ENCODE assay signal across 1 cellular context in the genomic region with DNA sequence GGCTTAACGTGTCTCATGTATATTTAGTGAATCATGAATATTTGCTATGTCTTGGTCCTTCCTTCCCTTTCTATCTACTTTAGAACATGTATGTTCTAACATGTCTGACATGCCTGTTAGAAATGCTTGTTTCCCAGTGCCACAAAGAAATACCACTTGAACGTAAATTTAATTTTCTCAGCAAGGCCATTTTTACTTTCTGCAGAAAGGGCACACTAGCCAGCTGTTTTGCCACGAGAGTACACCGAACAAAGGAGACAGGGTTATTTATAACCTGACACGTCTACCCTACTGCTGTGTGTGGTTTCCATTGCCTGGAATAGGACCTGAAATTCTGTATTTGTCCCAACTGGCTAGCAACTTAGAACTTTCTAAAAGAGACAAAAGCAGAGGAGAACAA.
TF ChIP-seq lines count a peak whose summit lies in the region.

No MANE protein-coding gene starts in this region.

TF ChIP-seq in HepG2, 621 proteins besides CTCF, POLR2A, EP300 and RAD21 (continued from another document):
- TF ChIP-seq, protein P1, sequence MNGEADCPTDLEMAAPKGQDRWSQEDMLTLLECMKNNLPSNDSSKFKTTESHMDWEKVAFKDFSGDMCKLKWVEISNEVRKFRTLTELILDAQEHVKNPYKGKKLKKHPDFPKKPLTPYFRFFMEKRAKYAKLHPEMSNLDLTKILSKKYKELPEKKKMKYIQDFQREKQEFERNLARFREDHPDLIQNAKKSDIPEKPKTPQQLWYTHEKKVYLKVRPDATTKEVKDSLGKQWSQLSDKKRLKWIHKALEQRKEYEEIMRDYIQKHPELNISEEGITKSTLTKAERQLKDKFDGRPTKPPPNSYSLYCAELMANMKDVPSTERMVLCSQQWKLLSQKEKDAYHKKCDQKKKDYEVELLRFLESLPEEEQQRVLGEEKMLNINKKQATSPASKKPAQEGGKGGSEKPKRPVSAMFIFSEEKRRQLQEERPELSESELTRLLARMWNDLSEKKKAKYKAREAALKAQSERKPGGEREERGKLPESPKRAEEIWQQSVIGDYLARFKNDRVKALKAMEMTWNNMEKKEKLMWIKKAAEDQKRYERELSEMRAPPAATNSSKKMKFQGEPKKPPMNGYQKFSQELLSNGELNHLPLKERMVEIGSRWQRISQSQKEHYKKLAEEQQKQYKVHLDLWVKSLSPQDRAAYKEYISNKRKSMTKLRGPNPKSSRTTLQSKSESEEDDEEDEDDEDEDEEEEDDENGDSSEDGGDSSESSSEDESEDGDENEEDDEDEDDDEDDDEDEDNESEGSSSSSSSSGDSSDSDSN (CRISPR knock-in tag; IDR thresholded peaks at IDR 0.05) = no peak
- TF ChIP-seq, protein P2, sequence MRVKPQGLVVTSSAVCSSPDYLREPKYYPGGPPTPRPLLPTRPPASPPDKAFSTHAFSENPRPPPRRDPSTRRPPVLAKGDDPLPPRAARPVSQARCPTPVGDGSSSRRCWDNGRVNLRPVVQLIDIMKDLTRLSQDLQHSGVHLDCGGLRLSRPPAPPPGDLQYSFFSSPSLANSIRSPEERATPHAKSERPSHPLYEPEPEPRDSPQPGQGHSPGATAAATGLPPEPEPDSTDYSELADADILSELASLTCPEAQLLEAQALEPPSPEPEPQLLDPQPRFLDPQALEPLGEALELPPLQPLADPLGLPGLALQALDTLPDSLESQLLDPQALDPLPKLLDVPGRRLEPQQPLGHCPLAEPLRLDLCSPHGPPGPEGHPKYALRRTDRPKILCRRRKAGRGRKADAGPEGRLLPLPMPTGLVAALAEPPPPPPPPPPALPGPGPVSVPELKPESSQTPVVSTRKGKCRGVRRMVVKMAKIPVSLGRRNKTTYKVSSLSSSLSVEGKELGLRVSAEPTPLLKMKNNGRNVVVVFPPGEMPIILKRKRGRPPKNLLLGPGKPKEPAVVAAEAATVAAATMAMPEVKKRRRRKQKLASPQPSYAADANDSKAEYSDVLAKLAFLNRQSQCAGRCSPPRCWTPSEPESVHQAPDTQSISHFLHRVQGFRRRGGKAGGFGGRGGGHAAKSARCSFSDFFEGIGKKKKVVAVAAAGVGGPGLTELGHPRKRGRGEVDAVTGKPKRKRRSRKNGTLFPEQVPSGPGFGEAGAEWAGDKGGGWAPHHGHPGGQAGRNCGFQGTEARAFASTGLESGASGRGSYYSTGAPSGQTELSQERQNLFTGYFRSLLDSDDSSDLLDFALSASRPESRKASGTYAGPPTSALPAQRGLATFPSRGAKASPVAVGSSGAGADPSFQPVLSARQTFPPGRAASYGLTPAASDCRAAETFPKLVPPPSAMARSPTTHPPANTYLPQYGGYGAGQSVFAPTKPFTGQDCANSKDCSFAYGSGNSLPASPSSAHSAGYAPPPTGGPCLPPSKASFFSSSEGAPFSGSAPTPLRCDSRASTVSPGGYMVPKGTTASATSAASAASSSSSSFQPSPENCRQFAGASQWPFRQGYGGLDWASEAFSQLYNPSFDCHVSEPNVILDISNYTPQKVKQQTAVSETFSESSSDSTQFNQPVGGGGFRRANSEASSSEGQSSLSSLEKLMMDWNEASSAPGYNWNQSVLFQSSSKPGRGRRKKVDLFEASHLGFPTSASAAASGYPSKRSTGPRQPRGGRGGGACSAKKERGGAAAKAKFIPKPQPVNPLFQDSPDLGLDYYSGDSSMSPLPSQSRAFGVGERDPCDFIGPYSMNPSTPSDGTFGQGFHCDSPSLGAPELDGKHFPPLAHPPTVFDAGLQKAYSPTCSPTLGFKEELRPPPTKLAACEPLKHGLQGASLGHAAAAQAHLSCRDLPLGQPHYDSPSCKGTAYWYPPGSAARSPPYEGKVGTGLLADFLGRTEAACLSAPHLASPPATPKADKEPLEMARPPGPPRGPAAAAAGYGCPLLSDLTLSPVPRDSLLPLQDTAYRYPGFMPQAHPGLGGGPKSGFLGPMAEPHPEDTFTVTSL (CRISPR knock-in tag; IDR thresholded peaks at IDR 0.05; ENCODE audit: borderline replicate concordance) = no peak
- TF ChIP-seq ZNF562 (CRISPR knock-in tag; IDR thresholded peaks at IDR 0.05; ENCODE audit: borderline replicate concordance) (peak; percentile 83), SP4 (CRISPR knock-in tag; IDR thresholded peaks at IDR 0.05) (no peak), TOE1 (CRISPR knock-in tag; IDR thresholded peaks at IDR 0.05) (no peak)
